Comparison of ENCODE assay signal across 8 cellular contexts in the genomic region with DNA sequence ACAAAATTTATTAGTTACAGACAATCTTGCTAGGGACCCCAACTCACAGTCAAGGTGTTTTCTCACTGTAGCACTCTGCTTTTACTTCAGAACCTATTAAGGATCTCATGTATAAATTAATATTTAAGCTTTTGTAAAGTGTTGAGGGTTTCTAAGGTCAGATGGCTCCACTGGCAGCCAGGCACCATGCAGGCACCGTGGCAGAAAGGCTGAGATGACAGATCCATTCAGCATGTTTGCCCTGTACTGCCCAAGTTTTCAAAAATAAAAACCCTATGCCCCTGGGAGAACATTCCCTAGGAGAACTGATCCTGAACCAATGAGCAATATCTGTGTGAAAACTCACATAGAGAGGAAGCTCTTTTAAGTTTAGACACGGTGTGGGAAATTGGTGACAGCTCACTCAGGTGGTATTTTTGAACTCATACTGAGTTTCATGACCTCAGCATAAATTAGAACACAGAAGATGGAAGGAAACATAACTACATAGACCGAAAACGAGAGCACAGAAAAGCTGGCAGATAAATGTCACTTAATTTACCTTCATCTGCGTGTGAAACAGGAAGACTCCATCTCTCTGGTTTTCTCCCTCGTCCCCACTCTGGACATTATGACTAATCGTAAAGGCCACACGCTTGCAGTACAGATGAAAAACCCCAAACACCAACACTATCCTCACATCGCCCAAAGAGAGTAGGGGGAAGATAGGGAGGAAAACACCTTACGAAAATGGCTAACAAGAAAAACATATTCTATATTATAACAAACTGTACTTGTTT.
A peak's percentile ranks its signal among the peaks of the same experiment; 100 is the strongest.
DNase-seq lines count a peak whose midpoint lies in the region; ATAC-seq, FAIRE-seq and TF ChIP-seq lines count a peak whose summit lies in the region.

No MANE protein-coding gene starts in this region.

- ATAC-seq in GM21367 (IDR thresholded peaks at IDR 0.05; ENCODE audit: unreplicated experiment) = peak; percentile 64
- peak; percentile 78 for ATAC-seq in HG03442 (IDR thresholded peaks at IDR 0.05; ENCODE audit: unreplicated experiment)
- no peak for ATAC-seq in left ventricle myocardium superior

- intact Hi-C loops in left ventricle myocardium superior (cut with micrococcal nuclease) = no loop called here

- no peaks in the 10 kb centered on the region for H3K4me1 Mint-ChIP-seq in glutamatergic neuron (ENCODE audit: low read depth, unreplicated experiment)

- peak; percentile 94 for FAIRE-seq in GM12891 (lab: Jason Lieb, UNC)

- H3K4me3 Mint-ChIP-seq in glutamatergic neuron (ENCODE audit: unreplicated experiment) = no peak overlapping the region

- DNase-seq in GM12891 (ENCODE audit: insufficient read length, low spot score) (no peak), DMS114 treated with DMSO at 0.1 percent for 48 hours (lab: John Stamatoyannopoulos, UW; ENCODE audit: unreplicated experiment) (no peak), NCI-H1092 treated with DMSO at 0.1 percent for 48 hours (lab: John Stamatoyannopoulos, UW) (no peak), left ventricle myocardium superior (no peak), glutamatergic neuron (no peak)
- DNase-seq in central memory CD4-positive, alpha-beta T cell = peak; percentile 41

- H3K27ac Mint-ChIP-seq in glutamatergic neuron (ENCODE audit: unreplicated experiment) = no peak overlapping the region

- no peaks in the 10 kb centered on the region for H3K36me3 Mint-ChIP-seq in glutamatergic neuron (ENCODE audit: unreplicated experiment)

- H3K9me3 Mint-ChIP-seq in glutamatergic neuron (ENCODE audit: unreplicated experiment) = no peaks in the 10 kb centered on the region

- TF ChIP-seq CTCF in glutamatergic neuron (IDR thresholded peaks at IDR 0.05; ENCODE audit: partially characterized antibody, unreplicated experiment) = no peak

- TF ChIP-seq POLR2A in GM12891 (IDR thresholded peaks at IDR 0.05; ENCODE audit: low read depth, low read length) = no peak

- no peaks in the 10 kb centered on the region for H3K27me3 Mint-ChIP-seq in glutamatergic neuron (ENCODE audit: unreplicated experiment)

TF ChIP-seq in GM12891, 5 proteins besides CTCF, POLR2A, EP300 and RAD21:
- TF ChIP-seq TAF1 (IDR thresholded peaks at IDR 0.05; ENCODE audit: low read depth, low read length) (0 out of 2 replicates have a peak, but pooled peaks have one; percentile 14), POU2F2 (IDR thresholded peaks at IDR 0.05; ENCODE audit: low read depth, low read length) (peak; percentile 74), POLR2AphosphoS5 (IDR thresholded peaks at IDR 0.05; ENCODE audit: low read depth, low read length) (no peak; the same call in 1 of the 2 replicates), PAX5 (IDR thresholded peaks at IDR 0.05; ENCODE audit: insufficient read depth, low read length, severe bottlenecking) (no peak), SPI1 (IDR thresholded peaks at IDR 0.05; ENCODE audit: low read depth, low read length) (peak; percentile 36; the same call in 1 of the 2 replicates)
